Comparison of ENCODE assay signal across 8 cellular contexts in the genomic region with DNA sequence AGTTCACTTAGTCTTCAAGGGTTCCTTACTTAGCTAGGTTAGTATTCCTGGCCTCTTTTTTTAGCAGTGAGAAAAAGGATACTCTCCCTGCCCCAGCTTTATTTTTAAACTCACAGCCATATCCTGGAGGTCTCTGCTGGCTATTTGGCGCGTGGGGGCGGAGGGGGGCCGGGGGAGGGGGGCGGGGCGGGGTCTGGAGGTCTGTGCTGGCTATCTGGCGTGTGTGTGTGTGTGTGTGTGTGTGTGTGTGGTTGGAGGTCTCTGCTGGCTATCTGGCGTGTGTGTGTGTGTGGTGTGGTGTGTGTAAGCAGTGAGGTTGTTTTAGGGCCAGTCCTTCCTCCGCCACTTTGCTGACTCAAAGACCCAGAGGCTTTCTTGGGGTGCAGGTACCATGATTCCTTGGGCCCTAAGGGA. TPM values are rescaled to one million over a fixed set of nuclear protein-coding genes. Genes with fewer than 3 reads are reported as not detected.
DNase-seq lines count a peak whose midpoint lies in the region; ATAC-seq and TF ChIP-seq lines count a peak whose summit lies in the region.

No MANE protein-coding gene starts in this region.

- DNase-seq in Calu3 (no peak), NCI-H69 (lab: John Stamatoyannopoulos, UW) (peak; percentile 31), epithelial cell of proximal tubule (ENCODE audit: low read depth) (no peak), DMS79 treated with DMSO at 0.1 percent for 48 hours (lab: John Stamatoyannopoulos, UW) (no peak), T-cell (no peak), SK-N-DZ (ENCODE audit: low spot score) (no peak), cortex of kidney (lab: John Stamatoyannopoulos, UW) (no peak)

- peak overlapping the region; percentile 81 for H3K4me3 Mint-ChIP-seq in Calu3 (ENCODE audit: low read depth, unreplicated experiment)
- peak overlapping the region in 1 of 3 donors; percentile 38 for H3K4me3 Mint-ChIP-seq in T-cell

- peak overlapping the region; percentile 54 for H3K4me3 ChIP-seq in epithelial cell of proximal tubule (ENCODE audit: low read depth, low read length)
- H3K4me3 ChIP-seq in neural cell (ENCODE audit: low read length), result peak overlapping the region; percentile 72

- H3K27me3 Mint-ChIP-seq in Calu3 (ENCODE audit: unreplicated experiment) (no peaks in the 10 kb centered on the region), T-cell (peaks cover 38 to 39% of the 10 kb centered on the region in 2 donors)

- H3K9me2 ChIP-seq in neural cell (ENCODE audit: insufficient read depth, low read length), result no peaks in the 10 kb centered on the region

- no peaks in the 10 kb centered on the region for H3K9me3 ChIP-seq in neural cell (ENCODE audit: low read length)

- H3F3A ChIP-seq in neural cell (ENCODE audit: insufficient read depth, low read length, poor library complexity, severe bottlenecking), result no peaks in the 10 kb centered on the region

- H3K27ac Mint-ChIP-seq in Calu3 (ENCODE audit: unreplicated experiment) (no peak overlapping the region), T-cell (no peak overlapping the region)

- H3K79me2 ChIP-seq in neural cell (replicated peaks; ENCODE audit: insufficient read depth, low read length), result no peaks in the 10 kb centered on the region

- no peak overlapping the region for H3K27ac ChIP-seq in neural cell (ENCODE audit: low read length)

- no peak for ATAC-seq in T-cell (replicated peaks in 1 of 4)

- peaks cover 13% of the 10 kb centered on the region for H3K4me1 Mint-ChIP-seq in Calu3 (ENCODE audit: low read depth, unreplicated experiment)
- H3K4me1 Mint-ChIP-seq in T-cell, result peaks cover 0 to 4% (median 3%) of the 10 kb centered on the region in 3 donors

- H3K9me3 Mint-ChIP-seq in Calu3 (ENCODE audit: low read depth, unreplicated experiment), result peaks cover 2% of the 10 kb centered on the region
- H3K9me3 Mint-ChIP-seq in T-cell, result peaks cover 0 to 3% (median 0%) of the 10 kb centered on the region in 3 donors

- BruUV-seq in Calu3 (replicated peaks; lab: Mats Ljungman, UMichigan), result no TSS peak

- peaks cover 21% of the 10 kb centered on the region for H3K36me3 Mint-ChIP-seq in Calu3 (ENCODE audit: insufficient read depth, unreplicated experiment)
- no peaks in the 10 kb centered on the region for H3K36me3 Mint-ChIP-seq in T-cell

- no peaks in the 10 kb centered on the region for H3K27me3 ChIP-seq in neural cell (ENCODE audit: insufficient read depth, low read depth, low read length)

- peak overlapping the region; percentile 56 for H3K9ac ChIP-seq in neural cell (ENCODE audit: low read length)

- H2AFZ ChIP-seq in neural cell (ENCODE audit: low read depth, low read length), result no peak overlapping the region

- POLR2A ChIA-PET in T-cell (lab: Charles Lee), result interaction anchor here in 1 of 2 donors (0.6 kb wide), 1 partner anchor 13 kb away, joined by 3 read pairs; no protein-coding TSS in a partner anchor

- TF ChIP-seq EP300 in neural cell (conservative IDR thresholded peaks at IDR 0.05; ENCODE audit: poor library complexity, severe bottlenecking), result no peak

- intact Hi-C loops in Calu3 (cut with micrococcal nuclease; ENCODE audit: unreplicated experiment), result loop anchor here (2.0 kb wide), 1 partner anchor 34 kb away; no protein-coding TSS in a partner anchor

- no peak overlapping the region for H3K4me2 ChIP-seq in neural cell (ENCODE audit: low read length)

- CTCF ChIA-PET in Calu3 (lab: Charles Lee), result interaction anchor here (0.6 to 1.9 kb wide), 6 partner anchors 8 to 199 kb away, joined by 3 to 5 read pairs (median 3); no protein-coding TSS in a partner anchor
- CTCF ChIA-PET in T-cell (lab: Charles Lee), result interaction anchor here in 1 of 2 donors (0.6 kb wide), 1 partner anchor 8 kb away, joined by 3 read pairs; no protein-coding TSS in a partner anchor

- no peaks in the 10 kb centered on the region for H3K36me3 ChIP-seq in neural cell (ENCODE audit: insufficient read depth, low read length)

- TF ChIP-seq RAD21 in neural cell (conservative IDR thresholded peaks at IDR 0.05), result no peak

- TF ChIP-seq CTCF in Calu3 (IDR thresholded peaks at IDR 0.05; ENCODE audit: unreplicated experiment) (no peak), epithelial cell of proximal tubule (conservative IDR thresholded peaks at IDR 0.05; ENCODE audit: low read depth, low read length) (no peak), neural cell (IDR thresholded peaks at IDR 0.05; ENCODE audit: poor library complexity, severe bottlenecking) (no peak)

- no peaks in the 10 kb centered on the region for H4K20me1 ChIP-seq in neural cell (ENCODE audit: insufficient read depth)

TF ChIP-seq in neural cell, 6 proteins besides CTCF, POLR2A, EP300 and RAD21:
- TF ChIP-seq SMC3 (conservative IDR thresholded peaks at IDR 0.05; ENCODE audit: poor library complexity) (no peak), POLR2AphosphoS5 (IDR thresholded peaks at IDR 0.05) (no peak), TAF1 (IDR thresholded peaks at IDR 0.05; ENCODE audit: low read depth) (no peak), EZH2 (IDR thresholded peaks at IDR 0.05; ENCODE audit: borderline replicate concordance, insufficient read depth, low read length, poor library complexity, severe bottlenecking) (no peak), MXI1 (conservative IDR thresholded peaks at IDR 0.05; ENCODE audit: poor library complexity, severe bottlenecking) (no peak)
- TF ChIP-seq, protein P1, sequence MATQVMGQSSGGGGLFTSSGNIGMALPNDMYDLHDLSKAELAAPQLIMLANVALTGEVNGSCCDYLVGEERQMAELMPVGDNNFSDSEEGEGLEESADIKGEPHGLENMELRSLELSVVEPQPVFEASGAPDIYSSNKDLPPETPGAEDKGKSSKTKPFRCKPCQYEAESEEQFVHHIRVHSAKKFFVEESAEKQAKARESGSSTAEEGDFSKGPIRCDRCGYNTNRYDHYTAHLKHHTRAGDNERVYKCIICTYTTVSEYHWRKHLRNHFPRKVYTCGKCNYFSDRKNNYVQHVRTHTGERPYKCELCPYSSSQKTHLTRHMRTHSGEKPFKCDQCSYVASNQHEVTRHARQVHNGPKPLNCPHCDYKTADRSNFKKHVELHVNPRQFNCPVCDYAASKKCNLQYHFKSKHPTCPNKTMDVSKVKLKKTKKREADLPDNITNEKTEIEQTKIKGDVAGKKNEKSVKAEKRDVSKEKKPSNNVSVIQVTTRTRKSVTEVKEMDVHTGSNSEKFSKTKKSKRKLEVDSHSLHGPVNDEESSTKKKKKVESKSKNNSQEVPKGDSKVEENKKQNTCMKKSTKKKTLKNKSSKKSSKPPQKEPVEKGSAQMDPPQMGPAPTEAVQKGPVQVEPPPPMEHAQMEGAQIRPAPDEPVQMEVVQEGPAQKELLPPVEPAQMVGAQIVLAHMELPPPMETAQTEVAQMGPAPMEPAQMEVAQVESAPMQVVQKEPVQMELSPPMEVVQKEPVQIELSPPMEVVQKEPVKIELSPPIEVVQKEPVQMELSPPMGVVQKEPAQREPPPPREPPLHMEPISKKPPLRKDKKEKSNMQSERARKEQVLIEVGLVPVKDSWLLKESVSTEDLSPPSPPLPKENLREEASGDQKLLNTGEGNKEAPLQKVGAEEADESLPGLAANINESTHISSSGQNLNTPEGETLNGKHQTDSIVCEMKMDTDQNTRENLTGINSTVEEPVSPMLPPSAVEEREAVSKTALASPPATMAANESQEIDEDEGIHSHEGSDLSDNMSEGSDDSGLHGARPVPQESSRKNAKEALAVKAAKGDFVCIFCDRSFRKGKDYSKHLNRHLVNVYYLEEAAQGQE (IDR thresholded peaks at IDR 0.05; ENCODE audit: borderline replicate concordance), result no peak

RNA-seq across cellular contexts. Expression of a gene that starts 0.6 kb away (rescaled TPM):
- total RNA-seq in Calu3 (2022), result 6.2 and 7.3 TPM in 2 replicates
- 2.1 and 4.8 TPM in 2 replicates for total RNA-seq in epithelial cell of proximal tubule
- polyA plus RNA-seq in neural cell, result 10.7 and 16.1 TPM in 2 replicates
- 10.4 and 14.9 TPM in 2 replicates for polyA minus RNA-seq in neural cell
- not detected for total RNA-seq in T-cell
- 0.17 TPM in 1 of 2 replicates, not detected in the other for polyA plus RNA-seq in SK-N-DZ (2014; cell fraction: cytosol; rRNA removed)
- polyA plus RNA-seq in SK-N-DZ (2014; cell fraction: nucleus; rRNA removed), result not detected in 2 replicates
